1 cellular context compared by ENCODE assay signal in genomic region chr10:102743588-102744373, GRCh38.
A peak's percentile ranks its signal among the peaks of the same experiment; 100 is the strongest.
TF ChIP-seq lines count a peak whose summit lies in the region.

TSS of gene WBP1L (plus strand) at chr10:102743948. CDS start at chr10:102744054, 106 bp downstream.

TF ChIP-seq in HEK293, 187 proteins besides CTCF, POLR2A, EP300 and RAD21 (continued from another document):
- TF ChIP-seq HIC1 (tag by site-specific recombination; IDR thresholded peaks at IDR 0.05) (peak; percentile 75; the same call in 1 of the 2 replicates), ZNF37A (tag by site-specific recombination; IDR thresholded peaks at IDR 0.05) (no peak), KLF9 (tag by site-specific recombination; IDR thresholded peaks at IDR 0.05; ENCODE audit: low read depth) (peak; percentile 99), ZNF830 (tag by site-specific recombination; IDR thresholded peaks at IDR 0.05; ENCODE audit: low read depth) (no peak), ZNF366 (tag by site-specific recombination; conservative IDR thresholded peaks at IDR 0.05) (peak; percentile 100), ZNF266 (tag by site-specific recombination; IDR thresholded peaks at IDR 0.05; ENCODE audit: low read depth) (no peak), ZBTB10 (tag by site-specific recombination; IDR thresholded peaks at IDR 0.05) (peak; percentile 90), ZNF449 (tag by site-specific recombination; IDR thresholded peaks at IDR 0.05) (peak; percentile 9; the same call in 1 of the 2 replicates), ZFP37 (tag by site-specific recombination; IDR thresholded peaks at IDR 0.05) (0 out of 2 replicates have a peak, but pooled peaks have one; percentile 20), ZBTB49 (tag by site-specific recombination; IDR thresholded peaks at IDR 0.05; ENCODE audit: low read depth) (no peak), ZNF501 (tag by site-specific recombination; IDR thresholded peaks at IDR 0.05) (peak; percentile 55; the same call in 1 of the 2 replicates), ZBTB17 (tag by site-specific recombination; IDR thresholded peaks at IDR 0.05) (peak; percentile 84), KLF16 (tag by site-specific recombination; IDR thresholded peaks at IDR 0.05) (peak; percentile 85), PBX3 (CRISPR knock-in tag; IDR thresholded peaks at IDR 0.05) (peak; percentile 54; the same call in 1 of the 2 replicates), ZNF776 (tag by site-specific recombination; IDR thresholded peaks at IDR 0.05; ENCODE audit: borderline replicate concordance) (no peak), ZNF596 (tag by site-specific recombination; IDR thresholded peaks at IDR 0.05) (no peak), SCRT1 (tag by site-specific recombination; IDR thresholded peaks at IDR 0.05; ENCODE audit: borderline replicate concordance) (peak; percentile 92), ZNF394 (tag by site-specific recombination; IDR thresholded peaks at IDR 0.05; ENCODE audit: borderline replicate concordance) (0 out of 2 replicates have a peak, but pooled peaks have one; percentile 10), ZNF518A (tag by site-specific recombination; conservative IDR thresholded peaks at IDR 0.05; ENCODE audit: low read depth) (peak; percentile 62), PATZ1 (tag by site-specific recombination; IDR thresholded peaks at IDR 0.05) (peak; percentile 94), ZNF223 (tag by site-specific recombination; IDR thresholded peaks at IDR 0.05) (no peak), ZNF76 (tag by site-specific recombination; IDR thresholded peaks at IDR 0.05; ENCODE audit: borderline replicate concordance, low read depth) (peak; percentile 85), ZNF138 (tag by site-specific recombination; IDR thresholded peaks at IDR 0.05; ENCODE audit: borderline replicate concordance) (no peak), YY1 (tag by site-specific recombination; IDR thresholded peaks at IDR 0.05) (peak; percentile 92), ZNF792 (tag by site-specific recombination; IDR thresholded peaks at IDR 0.05) (no peak), ZNF114 (tag by site-specific recombination; IDR thresholded peaks at IDR 0.05) (no peak), ZSCAN23 (tag by site-specific recombination; IDR thresholded peaks at IDR 0.05) (no peak), ZFP69B (tag by site-specific recombination; IDR thresholded peaks at IDR 0.05) (no peak), RBAK (tag by site-specific recombination; IDR thresholded peaks at IDR 0.05) (no peak), ZEB2 (tag by site-specific recombination; IDR thresholded peaks at IDR 0.05) (peak; percentile 32), SP2 (tag by site-specific recombination; IDR thresholded peaks at IDR 0.05) (peak; percentile 99), ZNF221 (tag by site-specific recombination; IDR thresholded peaks at IDR 0.05; ENCODE audit: borderline replicate concordance) (no peak), ZNF239 (tag by site-specific recombination; IDR thresholded peaks at IDR 0.05) (0 out of 2 replicates have a peak, but pooled peaks have one; percentile 46)
